8 cellular contexts compared by ENCODE assay signal in genomic region chr16:5071341-5071680, GRCh38. TPM values are rescaled to one million over a fixed set of nuclear protein-coding genes. Genes with fewer than 3 reads are reported as not detected.
DNase-seq lines count a peak whose midpoint lies in the region; ATAC-seq and TF ChIP-seq lines count a peak whose summit lies in the region.

No MANE protein-coding gene starts in this region.

- H3K27ac ChIP-seq in HEK293 (ENCODE audit: extremely low read depth, low read depth, low read length), result no peak overlapping the region

- POLR2A ChIA-PET in HEK293 (lab: Yijun Ruan, JAX), result interaction anchor here (1.5 kb wide), 1 partner anchor 27 kb away, joined by 5 read pairs; no protein-coding TSS in a partner anchor
- POLR2A ChIA-PET in activated CD8-positive, alpha-beta T cell treated with anti-CD3 and anti-CD28 coated beads, Interleukin-2, amount 10 ng/mL, durations not matched to agents 7 days and 5 days (lab: Charles Lee), result interaction anchor here (1.1 to 2.3 kb wide), 4 partner anchors 8 to 113 kb away, joined by 3 to 18 read pairs (median 4); partner anchors contain the start of genes NAGPA and SEC14L5

- DNase-seq in activated CD8-positive, alpha-beta T cell treated with anti-CD3 and anti-CD28 coated beads, Interleukin-2, amount 10 ng/mL, durations not matched to agents 7 days and 5 days, result no peak
- DNase-seq in stimulated activated effector memory CD8-positive, alpha-beta T cell treated with anti-CD3 and anti-CD28 coated beads, Interleukin-12 subunit alpha, Interleukin-12 subunit beta, amount 100 ng/mL, for 72 hours (ENCODE audit: low spot score in 2 of 2), result no peak
- no peak for DNase-seq in HCEC 1CT
- no peak for DNase-seq in NCI-H2196 (lab: John Stamatoyannopoulos, UW; ENCODE audit: unreplicated experiment)
- DNase-seq in activated CD4-positive, alpha-beta T cell treated with anti-CD3 and anti-CD28 coated beads for 48 hours, result no peak

- peak overlapping the region; percentile 86 for H3K4me3 Mint-ChIP-seq in activated CD8-positive, alpha-beta T cell treated with anti-CD3 and anti-CD28 coated beads, Interleukin-2, amount 10 ng/mL, durations not matched to agents 7 days and 5 days
- H3K4me3 Mint-ChIP-seq in stimulated activated effector memory CD8-positive, alpha-beta T cell treated with anti-CD3 and anti-CD28 coated beads, Interleukin-12 subunit alpha, Interleukin-12 subunit beta, amount 100 ng/mL, for 72 hours, result peak overlapping the region; percentile 97

- H3K36me3 Mint-ChIP-seq in activated CD8-positive, alpha-beta T cell treated with anti-CD3 and anti-CD28 coated beads, Interleukin-2, amount 10 ng/mL, durations not matched to agents 7 days and 5 days (ENCODE audit: low read depth), result peaks cover 12% of the 10 kb centered on the region
- peaks cover 43% of the 10 kb centered on the region for H3K36me3 Mint-ChIP-seq in stimulated activated effector memory CD8-positive, alpha-beta T cell treated with anti-CD3 and anti-CD28 coated beads, Interleukin-12 subunit alpha, Interleukin-12 subunit beta, amount 100 ng/mL, for 72 hours

- no peaks in the 10 kb centered on the region for H3K27me3 Mint-ChIP-seq in activated CD8-positive, alpha-beta T cell treated with anti-CD3 and anti-CD28 coated beads, Interleukin-2, amount 10 ng/mL, durations not matched to agents 7 days and 5 days (ENCODE audit: low read depth)

- H3K4me1 Mint-ChIP-seq in activated CD8-positive, alpha-beta T cell treated with anti-CD3 and anti-CD28 coated beads, Interleukin-2, amount 10 ng/mL, durations not matched to agents 7 days and 5 days (ENCODE audit: low read depth), result peaks cover 26% of the 10 kb centered on the region
- H3K4me1 Mint-ChIP-seq in stimulated activated effector memory CD8-positive, alpha-beta T cell treated with anti-CD3 and anti-CD28 coated beads, Interleukin-12 subunit alpha, Interleukin-12 subunit beta, amount 100 ng/mL, for 72 hours, result peaks cover 28% of the 10 kb centered on the region

- peak overlapping the region; percentile 92 for H3K27ac Mint-ChIP-seq in activated CD8-positive, alpha-beta T cell treated with anti-CD3 and anti-CD28 coated beads, Interleukin-2, amount 10 ng/mL, durations not matched to agents 7 days and 5 days
- peak overlapping the region; percentile 98 for H3K27ac Mint-ChIP-seq in stimulated activated effector memory CD8-positive, alpha-beta T cell treated with anti-CD3 and anti-CD28 coated beads, Interleukin-12 subunit alpha, Interleukin-12 subunit beta, amount 100 ng/mL, for 72 hours

- H3K9me3 ChIP-seq in HEK293 (ENCODE audit: control insufficient read depth, insufficient read depth, low read depth, low read length) (no peaks in the 10 kb centered on the region), iPS-15b (ENCODE audit: control insufficient read depth, insufficient read depth, low read length) (no peaks in the 10 kb centered on the region)

- CTCF ChIA-PET in HEK293 (lab: Yijun Ruan, JAX), result interaction anchor here (1.2 kb wide), 1 partner anchor 9 kb away, joined by 3 read pairs; no protein-coding TSS in a partner anchor
- CTCF ChIA-PET in activated CD8-positive, alpha-beta T cell treated with anti-CD3 and anti-CD28 coated beads, Interleukin-2, amount 10 ng/mL, durations not matched to agents 7 days and 5 days (lab: Charles Lee), result no interaction called here

- H3K27me3 ChIP-seq in iPS-15b (ENCODE audit: control insufficient read depth, insufficient read depth, low read length), result no peaks in the 10 kb centered on the region

- H3K4me3 ChIP-seq in HEK293 (ENCODE audit: low read depth, low read length) (peak overlapping the region; percentile 90), iPS-15b (ENCODE audit: low read depth, low read length) (peak overlapping the region; percentile 88)

- H3K9me3 Mint-ChIP-seq in activated CD8-positive, alpha-beta T cell treated with anti-CD3 and anti-CD28 coated beads, Interleukin-2, amount 10 ng/mL, durations not matched to agents 7 days and 5 days (ENCODE audit: insufficient read depth), result no peaks in the 10 kb centered on the region
- H3K9me3 Mint-ChIP-seq in stimulated activated effector memory CD8-positive, alpha-beta T cell treated with anti-CD3 and anti-CD28 coated beads, Interleukin-12 subunit alpha, Interleukin-12 subunit beta, amount 100 ng/mL, for 72 hours, result no peaks in the 10 kb centered on the region

- no peak for TF ChIP-seq CTCF in HEK293 (tag by site-specific recombination; IDR thresholded peaks at IDR 0.05)

- H3K4me1 ChIP-seq in HEK293 (ENCODE audit: control insufficient read depth, insufficient read depth, low read length), result no peaks in the 10 kb centered on the region
- no peaks in the 10 kb centered on the region for H3K4me1 ChIP-seq in iPS-15b (ENCODE audit: control insufficient read depth, insufficient read depth, low read length)

- H3K36me3 ChIP-seq in HEK293 (ENCODE audit: control insufficient read depth in 2 of 2, insufficient read depth in 1 of 2, low read length in 2 of 2), result peaks cover 0 to 27% of the 10 kb centered on the region in 2 experiments; a peak in 1 of 3 replicates
- peaks cover 11% of the 10 kb centered on the region for H3K36me3 ChIP-seq in iPS-15b (ENCODE audit: control insufficient read depth, insufficient read depth, low read length)

- no peak overlapping the region for H3K9ac ChIP-seq in iPS-15b (ENCODE audit: low read depth, low read length)

- ATAC-seq in activated CD8-positive, alpha-beta T cell treated with anti-CD3 and anti-CD28 coated beads, Interleukin-2, amount 10 ng/mL, durations not matched to agents 7 days and 5 days, result no peak
- ATAC-seq in stimulated activated effector memory CD8-positive, alpha-beta T cell treated with anti-CD3 and anti-CD28 coated beads, Interleukin-12 subunit alpha, Interleukin-12 subunit beta, amount 100 ng/mL, for 72 hours, result no peak
- ATAC-seq in GM18858 (IDR thresholded peaks at IDR 0.05; ENCODE audit: unreplicated experiment), result no peak

TF ChIP-seq in HEK293, 187 proteins besides CTCF, POLR2A, EP300 and RAD21:
- TF ChIP-seq ZSCAN4 (tag by site-specific recombination; IDR thresholded peaks at IDR 0.05) (0 out of 2 replicates have a peak, but pooled peaks have one; percentile 15), ZBTB7A (tag by site-specific recombination; IDR thresholded peaks at IDR 0.05; ENCODE audit: low read depth) (no peak), ZIC2 (tag by site-specific recombination; IDR thresholded peaks at IDR 0.05) (no peak), OVOL3 (tag by site-specific recombination; IDR thresholded peaks at IDR 0.05) (no peak), GFI1B (tag by site-specific recombination; IDR thresholded peaks at IDR 0.05) (no peak), ZBTB8A (tag by site-specific recombination; IDR thresholded peaks at IDR 0.05) (peak; percentile 64), ZFP3 (tag by site-specific recombination; IDR thresholded peaks at IDR 0.05; ENCODE audit: low read depth) (no peak), ZNF366 (tag by site-specific recombination; conservative IDR thresholded peaks at IDR 0.05) (no peak), ZNF133 (tag by site-specific recombination; IDR thresholded peaks at IDR 0.05) (no peak), ZNF530 (tag by site-specific recombination; IDR thresholded peaks at IDR 0.05; ENCODE audit: low read depth) (no peak), ZNF248 (tag by site-specific recombination; IDR thresholded peaks at IDR 0.05) (no peak), ZNF174 (tag by site-specific recombination; IDR thresholded peaks at IDR 0.05) (no peak), ZNF596 (tag by site-specific recombination; IDR thresholded peaks at IDR 0.05) (no peak), BCL11B (tag by site-specific recombination; IDR thresholded peaks at IDR 0.05; ENCODE audit: low read depth) (no peak), ZNF626 (tag by site-specific recombination; IDR thresholded peaks at IDR 0.05) (0 out of 2 replicates have a peak, but pooled peaks have one; percentile 7), ZNF169 (tag by site-specific recombination; IDR thresholded peaks at IDR 0.05) (no peak), ZNF140 (tag by site-specific recombination; IDR thresholded peaks at IDR 0.05) (no peak), ZNF544 (tag by site-specific recombination; IDR thresholded peaks at IDR 0.05) (no peak), RBAK (tag by site-specific recombination; IDR thresholded peaks at IDR 0.05) (no peak), SETDB1 (IDR thresholded peaks at IDR 0.05; ENCODE audit: insufficient read length, low read length) (no peak), PBX3 (CRISPR knock-in tag; IDR thresholded peaks at IDR 0.05) (no peak), BCL11A (tag by site-specific recombination; IDR thresholded peaks at IDR 0.05; ENCODE audit: low read depth) (no peak), EGR2 (tag by site-specific recombination; IDR thresholded peaks at IDR 0.05; ENCODE audit: low read depth) (no peak)

RNA-seq across cellular contexts. Expression of gene ALG1, which starts 0.3 kb away (rescaled TPM):
- 10 to 100 TPM; 23.8 to 25.8 TPM for total RNA-seq in activated CD8-positive, alpha-beta T cell treated with anti-CD3 and anti-CD28 coated beads, Interleukin-2, amount 10 ng/mL, durations not matched to agents 7 days and 5 days

RNA-seq across cellular contexts. Expression of gene C16orf89, which starts 5.6 kb away (rescaled TPM):
- not detected for total RNA-seq in activated CD8-positive, alpha-beta T cell treated with anti-CD3 and anti-CD28 coated beads, Interleukin-2, amount 10 ng/mL, durations not matched to agents 7 days and 5 days

RNA-seq across cellular contexts. Expression of gene EEF2KMT, which starts 26.3 kb away (rescaled TPM):
- total RNA-seq in activated CD8-positive, alpha-beta T cell treated with anti-CD3 and anti-CD28 coated beads, Interleukin-2, amount 10 ng/mL, durations not matched to agents 7 days and 5 days, result 10 to 100 TPM; 11.2 to 11.5 TPM

RNA-seq across cellular contexts. Expression of gene NAGPA, which starts 37.6 kb away (rescaled TPM):
- total RNA-seq in activated CD8-positive, alpha-beta T cell treated with anti-CD3 and anti-CD28 coated beads, Interleukin-2, amount 10 ng/mL, durations not matched to agents 7 days and 5 days, result 10 to 100 TPM; 15.6 TPM
